8 cellular contexts compared by ENCODE assay signal in genomic region chr6:113855500-113856010, GRCh38. TPM values are rescaled to one million over a fixed set of nuclear protein-coding genes. Genes with fewer than 3 reads are reported as not detected.
DNase-seq lines count a peak whose midpoint lies in the region; ATAC-seq and TF ChIP-seq lines count a peak whose summit lies in the region.

No MANE protein-coding gene starts in this region.

- H3K9me3 ChIP-seq in SJCRH30 (replicated peaks) (no peaks in the 10 kb centered on the region), esophagus squamous epithelium (no peaks in the 10 kb centered on the region), neural cell (ENCODE audit: low read length) (no peaks in the 10 kb centered on the region)

- peak overlapping the region; percentile 99 for H3K27ac ChIP-seq in SJCRH30
- H3K27ac ChIP-seq in esophagus squamous epithelium, result peak overlapping the region; percentile 94 to 97 (median 95)
- peak overlapping the region; percentile 100 for H3K27ac ChIP-seq in neural cell (ENCODE audit: low read length)

- TF ChIP-seq EP300 in neural cell (conservative IDR thresholded peaks at IDR 0.05; ENCODE audit: poor library complexity, severe bottlenecking), result no peak

- no peaks in the 10 kb centered on the region for H3K9me3 Mint-ChIP-seq in activated naive CD4-positive, alpha-beta T cell treated with anti-CD3 and anti-CD28 coated beads for 36 hours

- CTCF ChIA-PET in activated naive CD4-positive, alpha-beta T cell treated with anti-CD3 and anti-CD28 coated beads for 36 hours (lab: Charles Lee), result interaction anchor here (0.6 to 1.2 kb wide), 2 partner anchors 20 to 21 kb away, joined by 3 to 4 read pairs; no protein-coding TSS in a partner anchor

- H3K9me2 ChIP-seq in neural cell (ENCODE audit: insufficient read depth, low read length), result no peaks in the 10 kb centered on the region

- H3K27me3 ChIP-seq in SJCRH30 (no peaks in the 10 kb centered on the region), esophagus squamous epithelium (peaks cover 0 to 6% (median 0%) of the 10 kb centered on the region in 4 donors), neural cell (ENCODE audit: insufficient read depth, low read depth, low read length) (no peaks in the 10 kb centered on the region)

- H4K20me1 ChIP-seq in neural cell (ENCODE audit: insufficient read depth), result peaks cover 9% of the 10 kb centered on the region

- peaks cover 40% of the 10 kb centered on the region for H3K27me3 Mint-ChIP-seq in activated naive CD4-positive, alpha-beta T cell treated with anti-CD3 and anti-CD28 coated beads for 36 hours (ENCODE audit: low read depth)

- TF ChIP-seq RAD21 in neural cell (conservative IDR thresholded peaks at IDR 0.05), result no peak

- no peaks in the 10 kb centered on the region for H3K36me3 Mint-ChIP-seq in activated naive CD4-positive, alpha-beta T cell treated with anti-CD3 and anti-CD28 coated beads for 36 hours (ENCODE audit: low read depth)

- 1% methylated on average over 17 of the region's 17 CpGs for whole genome bisulfite sequencing in esophagus squamous epithelium, 2 donors

- ATAC-seq in HG03442 (IDR thresholded peaks at IDR 0.05; ENCODE audit: unreplicated experiment) (no peak), HG03039 (IDR thresholded peaks at IDR 0.05; ENCODE audit: unreplicated experiment) (no peak)

- H3K79me2 ChIP-seq in neural cell (replicated peaks; ENCODE audit: insufficient read depth, low read length), result peaks cover 36% of the 10 kb centered on the region

- H3K4me3 ChIP-seq in SJCRH30 (peak overlapping the region; percentile 98), esophagus squamous epithelium (peak overlapping the region; percentile 55 to 80 (median 64)), neural cell (ENCODE audit: low read length) (peak overlapping the region; percentile 85)

- peak overlapping the region; percentile 43 for H2AFZ ChIP-seq in neural cell (ENCODE audit: low read depth, low read length)

- peaks cover 9% of the 10 kb centered on the region for H3F3A ChIP-seq in neural cell (ENCODE audit: insufficient read depth, low read length, poor library complexity, severe bottlenecking)

- no peak overlapping the region for H3K27ac Mint-ChIP-seq in activated naive CD4-positive, alpha-beta T cell treated with anti-CD3 and anti-CD28 coated beads for 36 hours

- no peak for TF ChIP-seq CTCF in esophagus squamous epithelium (IDR thresholded peaks at IDR 0.05)
- TF ChIP-seq CTCF in neural cell (IDR thresholded peaks at IDR 0.05; ENCODE audit: poor library complexity, severe bottlenecking), result no peak

- peaks cover 2% of the 10 kb centered on the region; the same call in 1 of the 2 replicates for H3K36me3 ChIP-seq in SJCRH30
- H3K36me3 ChIP-seq in esophagus squamous epithelium, result peaks cover 0 to 7% (median 0%) of the 10 kb centered on the region in 3 donors
- H3K36me3 ChIP-seq in neural cell (ENCODE audit: insufficient read depth, low read length), result no peaks in the 10 kb centered on the region

- TF ChIP-seq POLR2A in esophagus squamous epithelium (IDR thresholded peaks at IDR 0.05), result no peak

- H3K9ac ChIP-seq in neural cell (ENCODE audit: low read length), result peak overlapping the region; percentile 100

- H3K4me1 Mint-ChIP-seq in activated naive CD4-positive, alpha-beta T cell treated with anti-CD3 and anti-CD28 coated beads for 36 hours (ENCODE audit: low read depth), result peaks cover 21% of the 10 kb centered on the region

- H3K4me1 ChIP-seq in SJCRH30 (no peaks in the 10 kb centered on the region), esophagus squamous epithelium (peaks cover 0 to 37% (median 5%) of the 10 kb centered on the region in 3 donors)

- intact Hi-C loops in activated naive CD4-positive, alpha-beta T cell treated with anti-CD3 and anti-CD28 coated beads for 36 hours (cut with micrococcal nuclease), result loop anchor here (5.0 to 10.0 kb wide), 2 partner anchors 978 to 1541 kb away; no protein-coding TSS in a partner anchor
- intact Hi-C loops in esophagus squamous epithelium (cut with DNase I), result loop anchor here (10.0 kb wide), 1 partner anchor 221 kb away; no protein-coding TSS in a partner anchor

- peak overlapping the region; percentile 52 for H3K4me3 Mint-ChIP-seq in activated naive CD4-positive, alpha-beta T cell treated with anti-CD3 and anti-CD28 coated beads for 36 hours

- H3K4me2 ChIP-seq in neural cell (ENCODE audit: low read length), result peak overlapping the region; percentile 94

- no peak for DNase-seq in activated naive CD4-positive, alpha-beta T cell treated with anti-CD3 and anti-CD28 coated beads for 36 hours
- no peak for DNase-seq in activated naive CD4-positive, alpha-beta T cell treated with anti-CD3 and anti-CD28 coated beads, Interleukin-2, amount 50 U/mL, for 16 hours
- DNase-seq in SJCRH30, result peak; percentile 56 to 66
- no peak for DNase-seq in esophagus squamous epithelium (lab: John Stamatoyannopoulos, UW)
- DNase-seq in AML-193 (lab: John Stamatoyannopoulos, UW), result no peak

TF ChIP-seq in neural cell, 6 proteins besides CTCF, POLR2A, EP300 and RAD21:
- TF ChIP-seq MXI1 (conservative IDR thresholded peaks at IDR 0.05; ENCODE audit: poor library complexity, severe bottlenecking), result no peak
- peak; percentile 32 for TF ChIP-seq SMC3 (conservative IDR thresholded peaks at IDR 0.05; ENCODE audit: poor library complexity)
- peak; percentile 61 for TF ChIP-seq TAF1 (IDR thresholded peaks at IDR 0.05; ENCODE audit: low read depth)
- no peak for TF ChIP-seq EZH2 (IDR thresholded peaks at IDR 0.05; ENCODE audit: borderline replicate concordance, insufficient read depth, low read length, poor library complexity, severe bottlenecking)
- peak; percentile 5 for TF ChIP-seq REST (IDR thresholded peaks at IDR 0.05; ENCODE audit: borderline replicate concordance)
- no peak for TF ChIP-seq POLR2AphosphoS5 (IDR thresholded peaks at IDR 0.05)
TF ChIP-seq in neural cell: peak in this region for 3.

RNA-seq across cellular contexts. Expression of gene MARCKS, which starts 1.6 kb away (rescaled TPM):
- total RNA-seq in activated naive CD4-positive, alpha-beta T cell treated with anti-CD3 and anti-CD28 coated beads for 36 hours, result under 1 TPM; 0.14 to 0.17 TPM
- 152 and 167 TPM in 2 replicates for total RNA-seq in SJCRH30 (2014; rRNA removed; shearing (Covaris generic))
- 10 to 100 TPM; 51.5 to 91.3 (median 56.8) TPM for total RNA-seq in esophagus squamous epithelium
- polyA plus RNA-seq in neural cell, result 299 and 369 TPM in 2 replicates
- polyA minus RNA-seq in neural cell, result 309 and 342 TPM in 2 replicates

Comparison
In these comparisons a context has a peak if more than half of its experiments do, and no peak if none do; other contexts are left out.
1. DNase-seq: peak in SJCRH30 (2 of 2); none in activated naive CD4-positive, alpha-beta T cell treated with anti-CD3 and anti-CD28 coated beads for 36 hours (single experiment), activated naive CD4-positive, alpha-beta T cell treated with anti-CD3 and anti-CD28 coated beads, Interleukin-2, amount 50 U/mL, for 16 hours (single experiment), esophagus squamous epithelium (single experiment) and AML-193 (0 of 2).
2. RNA of gene MARCKS, which starts 1.6 kb away (total RNA-seq): 152 to 167 TPM in SJCRH30 and 51.5 to 91.3 TPM in esophagus squamous epithelium; 0.14 to 0.17 TPM in activated naive CD4-positive, alpha-beta T cell treated with anti-CD3 and anti-CD28 coated beads for 36 hours; every median in the first group is over 10 times any median in the second.
3. Peak in every context shown above with its lines, with median percentiles within 50 percentile points of each other: H3K27ac ChIP-seq and H3K4me3 ChIP-seq.